ENCODE assay signal across 26 cellular contexts in genomic region chrX:17488036-17488435, GRCh38.
"Had no signal": no experiment of that assay in that cellular context is flagged by ENCODE, and none has a peak within 500 bp of the region (broad histone marks: within the 10 kb centered on the region; RNA-seq: fewer than 3 reads in every experiment).

No MANE protein-coding gene starts in this region.

- H2AFZ ChIP-seq: parathyroid adenoma had no signal

- H3K4me3 ChIP-seq: cardiac muscle cell, gastroesophageal sphincter, tibial nerve, vagina had no signal

- H3K27ac ChIP-seq: cardiac muscle cell, gastroesophageal sphincter, parathyroid adenoma, tibial nerve, vagina, VCaP had no signal

- ATAC-seq: activated CD4-positive, CD25-positive, alpha-beta regulatory T cell treated with anti-CD3 and anti-CD28 coated beads, Interleukin-2, amount 50 U/mL, for 24 hours; activated T-cell treated with anti-CD3 and anti-CD28 coated beads, Interleukin-2, amount 50 U/mL, for 72 hours; esophagus mucosa; gastroesophageal sphincter; left cardiac atrium; natural killer cell; right cardiac atrium had no signal

- H3K9me3 ChIP-seq: gastroesophageal sphincter, tibial nerve, vagina had no signal

- H3K27me3 ChIP-seq: cardiac muscle cell, gastroesophageal sphincter, tibial nerve, vagina had no signal

- H3K9ac ChIP-seq: parathyroid adenoma had no signal

- H3K36me3 ChIP-seq: cardiac muscle cell, gastroesophageal sphincter, tibial nerve, vagina had no signal

- H3K4me1 ChIP-seq: gastroesophageal sphincter, parathyroid adenoma, tibial nerve, vagina had no signal

- H3K79me2 ChIP-seq: parathyroid adenoma had no signal

- FAIRE-seq: endometrium, islet of Langerhans had no signal

- DNase-seq: activated CD4-positive, alpha-beta memory T cell treated with anti-CD3 and anti-CD28 coated beads, Interleukin-2, amount 10 ng/mL, durations not matched to agents 7 days and 5 days; activated CD4-positive, alpha-beta T cell treated with anti-CD3 and anti-CD28 coated beads, Interleukin-2, amount 10 ng/mL, durations not matched to agents 24 days and 14 days; activated effector memory CD4-positive, alpha-beta T cell treated with Interleukin-2 at 50 U/mL for 16 hours; activated naive CD4-positive, alpha-beta T cell treated with anti-CD3 and anti-CD28 coated beads, Interleukin-2, amount 10 ng/mL, durations not matched to agents 7 days and 5 days; activated T-cell treated with anti-CD3 and anti-CD28 coated beads, Interleukin-2, amount 50 U/mL, for 72 hours; aorta; effector CD4-positive, alpha-beta T cell; hypothalamus; left cardiac atrium; midbrain; natural killer cell; nucleus accumbens; right cardiac atrium; stimulated activated CD4-positive, alpha-beta T cell treated with anti-CD3 and anti-CD28 coated beads, Interleukin-4, amount 100 ng/mL, for 4 hours; substantia nigra; T-helper 2 cell had no signal
